ENCODE assay signal across 9 cellular contexts in the genomic region with DNA sequence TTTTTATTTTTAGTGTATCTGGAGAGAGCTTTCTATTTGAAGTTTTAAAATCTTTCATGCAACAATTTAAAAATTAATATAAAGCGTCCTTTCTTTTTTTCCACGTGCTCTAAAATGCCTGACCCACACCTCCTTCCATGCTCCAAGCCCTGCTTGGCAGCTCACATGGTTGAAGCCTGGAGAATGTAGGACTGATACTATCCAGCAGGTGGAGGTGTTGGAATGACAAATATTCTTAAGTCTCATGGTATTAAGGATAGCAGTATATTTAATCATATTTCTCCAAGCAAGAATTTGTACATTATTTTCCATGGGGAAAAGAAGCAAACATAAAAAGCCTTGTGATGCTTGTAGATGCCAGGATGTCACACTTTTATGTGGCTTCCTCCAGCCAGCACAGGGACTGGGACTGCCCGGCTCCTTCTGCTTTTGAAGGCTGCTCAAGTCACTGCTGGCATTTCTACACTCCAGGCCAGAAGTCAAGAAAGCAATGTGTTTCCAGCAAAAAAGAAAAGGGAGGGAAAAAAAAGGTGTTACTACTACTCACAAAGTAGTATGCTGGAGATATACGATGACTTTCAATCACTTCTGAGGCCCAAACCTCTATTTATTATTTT. TPM values are rescaled to one million over a fixed set of nuclear protein-coding genes. Genes with fewer than 3 reads are reported as not detected.
A peak's percentile ranks its signal among the peaks of the same experiment; 100 is the strongest.
DNase-seq lines count a peak whose midpoint lies in the region; ATAC-seq and TF ChIP-seq lines count a peak whose summit lies in the region.
"Had no signal": no experiment of that assay in that cellular context is flagged by ENCODE, and none has a peak within 500 bp of the region (broad histone marks: within the 10 kb centered on the region; RNA-seq: fewer than 3 reads in every experiment).

No MANE protein-coding gene starts in this region.

- H3K36me3 ChIP-seq in GM23338 (ENCODE audit: insufficient read depth) (peaks cover 40% of the 10 kb centered on the region), mammary epithelial cell (ENCODE audit: insufficient read depth, low read length) (peaks cover 45% of the 10 kb centered on the region)

- H3K9ac ChIP-seq in mammary epithelial cell (ENCODE audit: insufficient read depth, low read length), result no peak overlapping the region

- H3K4me2 ChIP-seq in GM23338 (no peak overlapping the region), mammary epithelial cell (ENCODE audit: insufficient read depth, low read depth, low read length) (no peak overlapping the region)

- peak; percentile 83 for ATAC-seq in GM23338
- peak; percentile 94 for ATAC-seq in left colon
- ATAC-seq in HG02870 (IDR thresholded peaks at IDR 0.05; ENCODE audit: unreplicated experiment), result no peak

- H3K4me1 ChIP-seq in GM23338 (ENCODE audit: insufficient read depth) (no peaks in the 10 kb centered on the region), mammary epithelial cell (ENCODE audit: insufficient read depth, low read length) (no peaks in the 10 kb centered on the region)

- H3K9me3 Mint-ChIP-seq in GM23338, result no peaks in the 10 kb centered on the region; the same call in 2 of the 3 replicates

- H3K4me1 Mint-ChIP-seq in GM23338, result no peaks in the 10 kb centered on the region

- CTCF ChIA-PET in mammary epithelial cell (lab: Charles Lee; ENCODE audit: low non-redundant PET), result no interaction called here

- H2AFZ ChIP-seq in GM23338 (no peak overlapping the region), mammary epithelial cell (ENCODE audit: low read depth, low read length) (no peak overlapping the region)

- dilution Hi-C loops in mammary epithelial cell (cut with HindIII; ENCODE audit: low sequenced_read_pairs), result no loop called here

- peaks cover 72% of the 10 kb centered on the region for H3K36me3 Mint-ChIP-seq in GM23338 (ENCODE audit: low read depth)

- in situ Hi-C loops in mammary epithelial cell (cut with MboI; ENCODE audit: low sequenced_read_pairs in 2 of 2), result loop anchor here in 1 of 2 donors (10.0 kb wide), 1 partner anchor 219 kb away; no protein-coding TSS in a partner anchor

- 61% methylated on average over 4 of the region's 4 CpGs for WGBS in mammary epithelial cell (ENCODE audit: low coverage, missing lambda C conversion rate)

- H4K20me1 ChIP-seq in GM23338 (replicated peaks; ENCODE audit: insufficient read depth) (peaks cover 2% of the 10 kb centered on the region; the same call in 1 of the 2 replicates), mammary epithelial cell (ENCODE audit: insufficient read depth, low read length) (no peaks in the 10 kb centered on the region)

- intact Hi-C loops in mammary epithelial cell (cut with micrococcal nuclease), result loop anchor here (1.0 to 5.0 kb wide), 5 partner anchors 48 to 223 kb away; a partner anchor contains a TSS
- intact Hi-C loops in left colon (cut with DNase I, micrococcal nuclease), result no loop called here

- DNase-seq in DMS153 (lab: John Stamatoyannopoulos, UW), result peak; percentile 30
- peak; percentile 65 for DNase-seq in GM23338 (ENCODE audit: low spot score)
- DNase-seq in NCI-H2196 treated with DMSO at 0.1 percent for 48 hours (lab: John Stamatoyannopoulos, UW; ENCODE audit: unreplicated experiment), result peak; percentile 3
- DNase-seq in mammary epithelial cell, result peak; percentile 47
- DNase-seq in left colon, result peak in 1 of 2 donors; percentile 21
- no peak for DNase-seq in stimulated activated CD4-positive, alpha-beta T cell treated with anti-CD3 and anti-CD28 coated beads, Interleukin-4, amount 100 ng/mL, for 4 hours
- no peak for DNase-seq in GF-D8 (lab: John Stamatoyannopoulos, UW)

- TF ChIP-seq CTCF in GM23338 (conservative IDR thresholded peaks at IDR 0.05; ENCODE audit: low read depth in 2 of 2), result peak; percentile 59 to 68
- peak; percentile 66 to 67 for TF ChIP-seq CTCF in mammary epithelial cell (conservative IDR thresholded peaks at IDR 0.05 in 1 of 2, IDR thresholded peaks at IDR 0.05 in 1 of 2; ENCODE audit: extremely low read depth in 1 of 2, insufficient read depth in 1 of 2, low read depth in 1 of 2, low read length in 2 of 2)

- H3K4me3 ChIP-seq in GM23338 (no peak overlapping the region), mammary epithelial cell (replicated peaks in 1 of 3; ENCODE audit: insufficient read depth in 1 of 3, low read depth in 2 of 3, low read length in 3 of 3) (no peak overlapping the region)

- H3K27me3 ChIP-seq in GM23338 (ENCODE audit: insufficient read depth), result no peaks in the 10 kb centered on the region
- H3K27me3 ChIP-seq in mammary epithelial cell (ENCODE audit: insufficient read depth, low read length), result no peaks in the 10 kb centered on the region
- H3K27me3 ChIP-seq: neutrophil had no signal

- H3K27ac ChIP-seq in GM23338 (ENCODE audit: low read depth), result no peak overlapping the region
- no peak overlapping the region for H3K27ac ChIP-seq in mammary epithelial cell (ENCODE audit: insufficient read depth, low read depth, low read length)
- H3K27ac ChIP-seq: neutrophil had no signal

- H3F3A ChIP-seq in GM23338 (replicated peaks; ENCODE audit: low read depth), result no peaks in the 10 kb centered on the region

- H3K4me3 Mint-ChIP-seq in GM23338, result no peak overlapping the region

- H3K79me2 ChIP-seq in GM23338 (replicated peaks; ENCODE audit: insufficient read depth) (no peaks in the 10 kb centered on the region), mammary epithelial cell (ENCODE audit: insufficient read depth, low read length) (no peaks in the 10 kb centered on the region)

- no peaks in the 10 kb centered on the region for H3K9me2 ChIP-seq in GM23338 (ENCODE audit: insufficient read depth)

- no peaks in the 10 kb centered on the region for H3K27me3 Mint-ChIP-seq in GM23338 (ENCODE audit: insufficient read depth, low read depth, poor library complexity)

- no peaks in the 10 kb centered on the region for H3K9me3 ChIP-seq in mammary epithelial cell (replicated peaks; ENCODE audit: insufficient read depth, low read length)
- H3K9me3 ChIP-seq: neutrophil had no signal

- BruUV-seq in mammary epithelial cell (replicated peaks; lab: Mats Ljungman, UMichigan), result no TSS peak

- H3K27ac Mint-ChIP-seq in GM23338, result no peak overlapping the region

TF ChIP-seq in GM23338, 12 proteins besides CTCF, POLR2A, EP300 and RAD21 (continues in another document):
- TF ChIP-seq EZH2 (IDR thresholded peaks at IDR 0.05; ENCODE audit: low read depth, unreplicated experiment) (no peak), ZNF114 (CRISPR knock-in tag; IDR thresholded peaks at IDR 0.05) (no peak), STAT1 (IDR thresholded peaks at IDR 0.05; ENCODE audit: unreplicated experiment) (no peak), POLR2AphosphoS5 (IDR thresholded peaks at IDR 0.05; ENCODE audit: low read depth) (no peak), EZH2phosphoT487 (IDR thresholded peaks at IDR 0.05; ENCODE audit: unreplicated experiment) (no peak), CREB1 (CRISPR knock-in tag; IDR thresholded peaks at IDR 0.05; ENCODE audit: low read depth) (no peak), ZNF331 (CRISPR knock-in tag; IDR thresholded peaks at IDR 0.05; ENCODE audit: low read depth) (no peak)
- TF ChIP-seq, protein P1, sequence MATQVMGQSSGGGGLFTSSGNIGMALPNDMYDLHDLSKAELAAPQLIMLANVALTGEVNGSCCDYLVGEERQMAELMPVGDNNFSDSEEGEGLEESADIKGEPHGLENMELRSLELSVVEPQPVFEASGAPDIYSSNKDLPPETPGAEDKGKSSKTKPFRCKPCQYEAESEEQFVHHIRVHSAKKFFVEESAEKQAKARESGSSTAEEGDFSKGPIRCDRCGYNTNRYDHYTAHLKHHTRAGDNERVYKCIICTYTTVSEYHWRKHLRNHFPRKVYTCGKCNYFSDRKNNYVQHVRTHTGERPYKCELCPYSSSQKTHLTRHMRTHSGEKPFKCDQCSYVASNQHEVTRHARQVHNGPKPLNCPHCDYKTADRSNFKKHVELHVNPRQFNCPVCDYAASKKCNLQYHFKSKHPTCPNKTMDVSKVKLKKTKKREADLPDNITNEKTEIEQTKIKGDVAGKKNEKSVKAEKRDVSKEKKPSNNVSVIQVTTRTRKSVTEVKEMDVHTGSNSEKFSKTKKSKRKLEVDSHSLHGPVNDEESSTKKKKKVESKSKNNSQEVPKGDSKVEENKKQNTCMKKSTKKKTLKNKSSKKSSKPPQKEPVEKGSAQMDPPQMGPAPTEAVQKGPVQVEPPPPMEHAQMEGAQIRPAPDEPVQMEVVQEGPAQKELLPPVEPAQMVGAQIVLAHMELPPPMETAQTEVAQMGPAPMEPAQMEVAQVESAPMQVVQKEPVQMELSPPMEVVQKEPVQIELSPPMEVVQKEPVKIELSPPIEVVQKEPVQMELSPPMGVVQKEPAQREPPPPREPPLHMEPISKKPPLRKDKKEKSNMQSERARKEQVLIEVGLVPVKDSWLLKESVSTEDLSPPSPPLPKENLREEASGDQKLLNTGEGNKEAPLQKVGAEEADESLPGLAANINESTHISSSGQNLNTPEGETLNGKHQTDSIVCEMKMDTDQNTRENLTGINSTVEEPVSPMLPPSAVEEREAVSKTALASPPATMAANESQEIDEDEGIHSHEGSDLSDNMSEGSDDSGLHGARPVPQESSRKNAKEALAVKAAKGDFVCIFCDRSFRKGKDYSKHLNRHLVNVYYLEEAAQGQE (IDR thresholded peaks at IDR 0.05; ENCODE audit: unreplicated experiment), result no peak
- TF ChIP-seq, protein P2, sequence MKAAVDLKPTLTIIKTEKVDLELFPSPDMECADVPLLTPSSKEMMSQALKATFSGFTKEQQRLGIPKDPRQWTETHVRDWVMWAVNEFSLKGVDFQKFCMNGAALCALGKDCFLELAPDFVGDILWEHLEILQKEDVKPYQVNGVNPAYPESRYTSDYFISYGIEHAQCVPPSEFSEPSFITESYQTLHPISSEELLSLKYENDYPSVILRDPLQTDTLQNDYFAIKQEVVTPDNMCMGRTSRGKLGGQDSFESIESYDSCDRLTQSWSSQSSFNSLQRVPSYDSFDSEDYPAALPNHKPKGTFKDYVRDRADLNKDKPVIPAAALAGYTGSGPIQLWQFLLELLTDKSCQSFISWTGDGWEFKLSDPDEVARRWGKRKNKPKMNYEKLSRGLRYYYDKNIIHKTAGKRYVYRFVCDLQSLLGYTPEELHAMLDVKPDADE (IDR thresholded peaks at IDR 0.05), result no peak

RNA-seq across cellular contexts. Expression of a gene that starts 49.7 kb away (rescaled TPM):
- total RNA-seq in GM23338 (2014; rRNA removed; shearing (Covaris generic)), result 95.3 and 108 TPM in 2 replicates
- 83.9 and 88.8 TPM in 2 replicates for polyA plus RNA-seq in GM23338 (2016; fragmentation: Nextera tagmentation; extraction: Ambion mirVana)
- total RNA-seq in mammary epithelial cell, result 10 to 100 TPM; 66.2 to 75.0 TPM
- polyA plus RNA-seq in mammary epithelial cell, result 74.2 TPM
- polyA minus RNA-seq in mammary epithelial cell, result 38.2 TPM
- 10 to 100 TPM; 52.9 to 62.3 TPM for total RNA-seq in left colon

RNA-seq across cellular contexts. Expression of a gene that starts 50.2 kb away (rescaled TPM):
- 9.2 and 9.5 TPM in 2 replicates for total RNA-seq in GM23338 (2014; rRNA removed; shearing (Covaris generic))
- 3.1 and 4.4 TPM in 2 replicates for polyA plus RNA-seq in GM23338 (2016; fragmentation: Nextera tagmentation; extraction: Ambion mirVana)
- total RNA-seq in mammary epithelial cell, result 10 to 100 TPM; 11.0 to 24.3 TPM
- polyA plus RNA-seq in mammary epithelial cell, result 11.3 TPM
- 12.1 TPM for polyA minus RNA-seq in mammary epithelial cell
- 10 to 100 TPM; 22.8 to 27.5 TPM for total RNA-seq in left colon

RNA-seq across cellular contexts. Expression of a gene that starts 57.8 kb away (rescaled TPM):
- 27.6 and 28.8 TPM in 2 replicates for total RNA-seq in GM23338 (2014; rRNA removed; shearing (Covaris generic))
- polyA plus RNA-seq in GM23338 (2016; fragmentation: Nextera tagmentation; extraction: Ambion mirVana) (40.9 and 42.5 TPM in 2 replicates), mammary epithelial cell (10.7 TPM)
- total RNA-seq in mammary epithelial cell (10 to 100 TPM; 15.3 to 15.7 TPM), left colon (10 to 100 TPM; 79.5 to 97.7 TPM)
- 26.3 TPM for polyA minus RNA-seq in mammary epithelial cell

Comparison
In these comparisons a context has a peak if more than half of its experiments do, and no peak if none do; other contexts are left out.
1. DNase-seq: peak in DMS153 (single experiment), GM23338 (single experiment), NCI-H2196 treated with DMSO at 0.1 percent for 48 hours (single experiment) and mammary epithelial cell (single experiment); none in stimulated activated CD4-positive, alpha-beta T cell treated with anti-CD3 and anti-CD28 coated beads, Interleukin-4, amount 100 ng/mL, for 4 hours (0 of 2) and GF-D8 (single experiment).